Comparison of ENCODE assay signal across 1 cellular context in genomic region chr1:53891678-53892077, GRCh38.
TF ChIP-seq lines count a peak whose summit lies in the region.

No MANE protein-coding gene starts in this region.

TF ChIP-seq in Ishikawa, 13 proteins besides CTCF, POLR2A, EP300 and RAD21 (continued from another document):
- no peak for TF ChIP-seq REST (IDR thresholded peaks at IDR 0.05; ENCODE audit: low read depth)
